ENCODE assay signal across 10 cellular contexts in the genomic region with DNA sequence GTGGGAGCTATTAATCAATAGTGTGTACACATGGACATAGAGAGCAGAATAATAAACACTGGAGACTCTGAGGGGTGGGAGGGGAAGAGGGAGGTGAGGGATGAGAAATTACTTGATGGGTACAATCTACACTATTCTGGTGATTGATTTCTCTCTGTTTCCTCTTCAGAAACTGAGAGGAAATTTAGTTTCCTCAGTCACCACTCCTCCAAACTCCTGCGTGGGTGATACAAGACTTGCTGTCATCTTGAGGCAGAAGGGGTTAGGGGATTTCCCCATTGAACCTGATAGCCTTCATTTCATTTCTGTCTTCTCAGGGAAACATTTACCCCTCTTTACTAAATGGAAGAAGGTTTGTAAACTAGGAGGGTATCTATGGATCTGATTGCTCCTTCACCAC.
A peak's percentile ranks its signal among the peaks of the same experiment; 100 is the strongest.
DNase-seq lines count a peak whose midpoint lies in the region; ATAC-seq and TF ChIP-seq lines count a peak whose summit lies in the region.
"Had no signal": no experiment of that assay in that cellular context is flagged by ENCODE, and none has a peak within 500 bp of the region (broad histone marks: within the 10 kb centered on the region; RNA-seq: fewer than 3 reads in every experiment).

No MANE protein-coding gene starts in this region.

- DNase-seq in natural killer cell treated with Interleukin-12 subunit alpha and Interleukin-12 subunit beta and Interleukin-15 and Interleukin-18, amount 100 ng/mL, for 72 hours (ENCODE audit: low spot score): no peak
- no peak for DNase-seq in natural killer cell
- no peak for DNase-seq in A673 (ENCODE audit: low spot score)
- no peak for DNase-seq in NCI-H2196 (lab: John Stamatoyannopoulos, UW; ENCODE audit: unreplicated experiment)
- DNase-seq in NCI-H2029 (lab: John Stamatoyannopoulos, UW): no peak
- DNase-seq: BE2C had no signal

- TF ChIP-seq CTCF in natural killer cell (IDR thresholded peaks at IDR 0.05): no peak
- no peak for TF ChIP-seq CTCF in A673 (conservative IDR thresholded peaks at IDR 0.05; ENCODE audit: low read depth, low read length)

- intact Hi-C loops in natural killer cell (cut with micrococcal nuclease) (no loop called here), A673 (cut with micrococcal nuclease; ENCODE audit: unreplicated experiment) (no loop called here)

- POLR2A ChIA-PET in A673 (lab: Charles Lee; ENCODE audit: low non-redundant PET): no interaction called here

- peak; percentile 76 to 86 for ATAC-seq in natural killer cell treated with Interleukin-12 subunit alpha and Interleukin-12 subunit beta and Interleukin-15 and Interleukin-18, amount 100 ng/mL, for 72 hours
- ATAC-seq in natural killer cell (no peak), HG03039 (IDR thresholded peaks at IDR 0.05; ENCODE audit: unreplicated experiment) (peak; percentile 88), HG03354 (IDR thresholded peaks at IDR 0.05; ENCODE audit: poor library complexity, severe bottlenecking, unreplicated experiment) (no peak)

- no peaks in the 10 kb centered on the region for H3K27me3 ChIP-seq in A673 (replicated peaks; ENCODE audit: insufficient read depth, low read depth, low read length, poor library complexity)
- H3K27me3 ChIP-seq: BE2C had no signal

- H3K9me3 Mint-ChIP-seq in natural killer cell treated with Interleukin-12 subunit alpha and Interleukin-12 subunit beta and Interleukin-15 and Interleukin-18, amount 100 ng/mL, for 72 hours: peaks cover 4% of the 10 kb centered on the region
- no peaks in the 10 kb centered on the region for H3K9me3 Mint-ChIP-seq in natural killer cell
- no peaks in the 10 kb centered on the region for H3K9me3 Mint-ChIP-seq in activated naive CD4-positive, alpha-beta T cell treated with anti-CD3 and anti-CD28 coated beads, Interleukin-2, amount 50 U/mL, for 24 hours

- no peaks in the 10 kb centered on the region for H3K36me3 ChIP-seq in A673 (ENCODE audit: insufficient read depth, low read length, poor library complexity, severe bottlenecking)
- H3K36me3 ChIP-seq: BE2C had no signal

- H3K27me3 Mint-ChIP-seq in natural killer cell treated with Interleukin-12 subunit alpha and Interleukin-12 subunit beta and Interleukin-15 and Interleukin-18, amount 100 ng/mL, for 72 hours: peaks cover 9 to 29% of the 10 kb centered on the region in 2 donors
- peaks cover 0 to 8% of the 10 kb centered on the region in 2 donors for H3K27me3 Mint-ChIP-seq in natural killer cell (ENCODE audit: low read depth in 2 of 2)
- H3K27me3 Mint-ChIP-seq in activated naive CD4-positive, alpha-beta T cell treated with anti-CD3 and anti-CD28 coated beads, Interleukin-2, amount 50 U/mL, for 24 hours: no peaks in the 10 kb centered on the region

- H3K36me3 Mint-ChIP-seq in natural killer cell treated with Interleukin-12 subunit alpha and Interleukin-12 subunit beta and Interleukin-15 and Interleukin-18, amount 100 ng/mL, for 72 hours: no peaks in the 10 kb centered on the region
- no peaks in the 10 kb centered on the region for H3K36me3 Mint-ChIP-seq in natural killer cell
- peaks cover 5% of the 10 kb centered on the region for H3K36me3 Mint-ChIP-seq in activated naive CD4-positive, alpha-beta T cell treated with anti-CD3 and anti-CD28 coated beads, Interleukin-2, amount 50 U/mL, for 24 hours

- H3K4me3 ChIP-seq in A673 (ENCODE audit: low read depth, low read length, poor library complexity, severe bottlenecking): no peak overlapping the region

- no peak overlapping the region for H3K4me3 Mint-ChIP-seq in natural killer cell treated with Interleukin-12 subunit alpha and Interleukin-12 subunit beta and Interleukin-15 and Interleukin-18, amount 100 ng/mL, for 72 hours
- H3K4me3 Mint-ChIP-seq in natural killer cell: no peak overlapping the region
- peak overlapping the region; percentile 37 for H3K4me3 Mint-ChIP-seq in activated naive CD4-positive, alpha-beta T cell treated with anti-CD3 and anti-CD28 coated beads, Interleukin-2, amount 50 U/mL, for 24 hours
- H3K4me3 Mint-ChIP-seq: nephron had no signal

- no peak overlapping the region for H3K27ac ChIP-seq in A673 (ENCODE audit: low read depth, low read length, poor library complexity, severe bottlenecking)

- peaks cover 0 to 5% of the 10 kb centered on the region in 2 donors for H3K4me1 Mint-ChIP-seq in natural killer cell treated with Interleukin-12 subunit alpha and Interleukin-12 subunit beta and Interleukin-15 and Interleukin-18, amount 100 ng/mL, for 72 hours (ENCODE audit: low read depth in 2 of 2)
- H3K4me1 Mint-ChIP-seq in natural killer cell: no peaks in the 10 kb centered on the region
- H3K4me1 Mint-ChIP-seq in activated naive CD4-positive, alpha-beta T cell treated with anti-CD3 and anti-CD28 coated beads, Interleukin-2, amount 50 U/mL, for 24 hours: peaks cover 29% of the 10 kb centered on the region

- H3K4me1 ChIP-seq in A673 (ENCODE audit: insufficient read depth, low read length, poor library complexity, severe bottlenecking): no peaks in the 10 kb centered on the region
- H3K4me1 ChIP-seq: BE2C had no signal

- CTCF ChIA-PET in A673 (lab: Charles Lee): no interaction called here

- BruUV-seq in A673 (replicated peaks; lab: Mats Ljungman, UMichigan): no TSS peak

- H3K27ac Mint-ChIP-seq in natural killer cell treated with Interleukin-12 subunit alpha and Interleukin-12 subunit beta and Interleukin-15 and Interleukin-18, amount 100 ng/mL, for 72 hours: no peak overlapping the region
- H3K27ac Mint-ChIP-seq in natural killer cell: no peak overlapping the region
- peak overlapping the region; percentile 27 for H3K27ac Mint-ChIP-seq in activated naive CD4-positive, alpha-beta T cell treated with anti-CD3 and anti-CD28 coated beads, Interleukin-2, amount 50 U/mL, for 24 hours
- H3K27ac Mint-ChIP-seq: nephron had no signal

- no peaks in the 10 kb centered on the region for H3K9me3 ChIP-seq in A673 (ENCODE audit: low read depth, low read length, poor library complexity, severe bottlenecking)
- H3K9me3 ChIP-seq: BE2C had no signal

Comparison
In these comparisons a context has a peak if more than half of its experiments do, and no peak if none do; other contexts are left out.
1. ATAC-seq: peak in natural killer cell treated with Interleukin-12 subunit alpha and Interleukin-12 subunit beta and Interleukin-15 and Interleukin-18, amount 100 ng/mL, for 72 hours (2 of 2) and HG03039 (single experiment); none in natural killer cell (0 of 3) and HG03354 (single experiment).